In genomic region chr1:205972491-205973168, GRCh38 we compare ENCODE assay signal across 1 cellular context.
TF ChIP-seq lines count a peak whose summit lies in the region.

No MANE protein-coding gene starts in this region.

TF ChIP-seq in HEK293, 187 proteins besides CTCF, POLR2A, EP300 and RAD21 (continued from another document):
- TF ChIP-seq PATZ1 (tag by site-specific recombination; IDR thresholded peaks at IDR 0.05) (peak; percentile 51), INSM2 (tag by site-specific recombination; IDR thresholded peaks at IDR 0.05) (no peak)
